In genomic region chr7:128309124-128309523, GRCh38 we compare ENCODE assay signal across 1 cellular context.
TF ChIP-seq lines count a peak whose summit lies in the region.

No MANE protein-coding gene starts in this region.

TF ChIP-seq in HepG2, 621 proteins besides CTCF, POLR2A, EP300 and RAD21 (continued from another document):
- TF ChIP-seq HNF1A (IDR thresholded peaks at IDR 0.05; ENCODE audit: low read depth) (0 out of 2 replicates have a peak, but pooled peaks have one; percentile 24), HNF1A (CRISPR knock-in tag; IDR thresholded peaks at IDR 0.05; ENCODE audit: borderline replicate concordance) (no peak), HNF4A (CRISPR knock-in tag; IDR thresholded peaks at IDR 0.05) (peak; percentile 29; the same call in 1 of the 2 replicates), ARID3A (IDR thresholded peaks at IDR 0.05; ENCODE audit: low read depth, low read length) (0 out of 2 replicates have a peak, but pooled peaks have one; percentile 22), ATF2 (CRISPR knock-in tag; IDR thresholded peaks at IDR 0.05) (no peak), HDAC2 (CRISPR knock-in tag; IDR thresholded peaks at IDR 0.05) (peak; percentile 21; the same call in 1 of the 2 replicates), ZMYM2 (CRISPR knock-in tag; IDR thresholded peaks at IDR 0.05) (peak; percentile 59; the same call in 1 of the 2 replicates), ZBTB38 (CRISPR knock-in tag; IDR thresholded peaks at IDR 0.05) (peak; percentile 65)
